ENCODE assay signal across 2 cellular contexts in genomic region chr4:55347610-55348228, GRCh38.
TF ChIP-seq lines count a peak whose summit lies in the region.

No MANE protein-coding gene starts in this region.

TF ChIP-seq in IMR-90, 13 proteins besides CTCF, POLR2A, EP300 and RAD21 (continued from another document):
- no peak for TF ChIP-seq SMC3 (IDR thresholded peaks at IDR 0.05; ENCODE audit: low read depth, low read length)

TF ChIP-seq in WTC11, 78 proteins besides CTCF, POLR2A, EP300 and RAD21:
- TF ChIP-seq IRF2 (CRISPR knock-in tag; IDR thresholded peaks at IDR 0.05; ENCODE audit: borderline replicate concordance, low read depth) (no peak), GTF2I (CRISPR knock-in tag; conservative IDR thresholded peaks at IDR 0.05) (no peak), E2F1 (CRISPR knock-in tag; IDR thresholded peaks at IDR 0.05) (no peak), TP53 (CRISPR knock-in tag; IDR thresholded peaks at IDR 0.05) (no peak), FOXJ3 (CRISPR knock-in tag; IDR thresholded peaks at IDR 0.05; ENCODE audit: borderline replicate concordance) (no peak), GABPB1 (CRISPR knock-in tag; IDR thresholded peaks at IDR 0.05) (0 out of 2 replicates have a peak, but pooled peaks have one; percentile 45), RELA (CRISPR knock-in tag; IDR thresholded peaks at IDR 0.05; ENCODE audit: borderline replicate concordance) (no peak)
